In the genomic region with DNA sequence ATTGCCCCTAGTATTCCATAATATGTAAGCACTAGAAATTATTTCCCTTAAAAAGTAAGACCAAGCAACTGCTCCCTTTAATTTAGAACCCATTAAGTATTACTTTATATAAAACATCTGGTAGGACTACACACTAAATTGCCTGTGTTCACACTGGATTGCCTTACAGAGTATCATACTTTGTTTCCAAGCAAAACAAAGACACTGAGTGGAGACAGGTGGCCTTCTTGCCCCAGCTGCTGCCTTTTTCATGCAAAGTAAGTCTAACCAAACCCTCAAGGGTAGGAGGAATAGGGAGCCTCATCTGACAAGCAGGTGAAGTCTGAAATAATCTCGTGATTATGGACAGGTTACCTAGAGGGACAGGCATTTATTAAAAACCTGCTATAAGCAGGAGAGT, we compare ENCODE assay signal across 9 cellular contexts.
DNase-seq lines count a peak whose midpoint lies in the region; ATAC-seq and TF ChIP-seq lines count a peak whose summit lies in the region.
"Had no signal": no experiment of that assay in that cellular context is flagged by ENCODE, and none has a peak within 500 bp of the region (broad histone marks: within the 10 kb centered on the region; RNA-seq: fewer than 3 reads in every experiment).

No MANE protein-coding gene starts in this region.

- TF ChIP-seq CTCF in dorsolateral prefrontal cortex (IDR thresholded peaks at IDR 0.05 in 54 of 56, conservative IDR thresholded peaks at IDR 0.05 in 2 of 56; ENCODE audit: low read depth in 1 of 56, partially characterized antibody in 56 of 56) (no peak), omental fat pad (IDR thresholded peaks at IDR 0.05) (no peak), spleen (IDR thresholded peaks at IDR 0.05 in 8 of 11, conservative IDR thresholded peaks at IDR 0.05 in 3 of 11) (no peak)

- intact Hi-C loops in dorsolateral prefrontal cortex (cut with DNase I) = no loop called here
- intact Hi-C loops in spleen (cut with DNase I; ENCODE audit: low total_unique reads) = no loop called here

- H3K27ac ChIP-seq in dorsolateral prefrontal cortex (peak overlapping the region in 54 of 59 donors; percentile 1 to 95 (median 71)), spleen (no peak overlapping the region)

- no peaks in the 10 kb centered on the region for H3K9me3 ChIP-seq in spleen

- no peaks in the 10 kb centered on the region for H3K36me3 Mint-ChIP-seq in activated T-cell treated with anti-CD3 and anti-CD28 coated beads, Interleukin-2, amount 50 U/mL, for 72 hours (ENCODE audit: insufficient read depth in 2 of 2)

- DNase-seq in NCI-H146 (lab: John Stamatoyannopoulos, UW) (peak; percentile 98), dorsolateral prefrontal cortex (no peak), T-helper 2 cell (no peak), omental fat pad (ENCODE audit: low spot score) (no peak), spleen (no peak)
- DNase-seq in activated T-cell treated with anti-CD3 and anti-CD28 coated beads, Interleukin-2, amount 50 U/mL, for 72 hours = no peak

- H3K4me1 ChIP-seq in spleen = no peaks in the 10 kb centered on the region

- 20 to 36% (median 26%) methylated on average over 1 of the region's 1 CpG for WGBS in spleen, 5 donors

- H3K27me3 ChIP-seq in dorsolateral prefrontal cortex (no peaks in the 10 kb centered on the region), spleen (replicated peaks in 1 of 7) (peaks cover 0 to 36% (median 0%) of the 10 kb centered on the region in 7 donors)

- H3K4me3 ChIP-seq in dorsolateral prefrontal cortex (peak overlapping the region in 1 of 59 donors; percentile 27), spleen (no peak overlapping the region)

- H3K27ac Mint-ChIP-seq in activated T-cell treated with anti-CD3 and anti-CD28 coated beads, Interleukin-2, amount 50 U/mL, for 72 hours = no peak overlapping the region

- ATAC-seq in GM19025 (IDR thresholded peaks at IDR 0.05; ENCODE audit: low read depth, unreplicated experiment) (peak; percentile 86), HG02870 (IDR thresholded peaks at IDR 0.05; ENCODE audit: unreplicated experiment) (peak; percentile 66), omental fat pad (ENCODE audit: low FRiP score) (no peak)
- no peak for ATAC-seq in activated T-cell treated with anti-CD3 and anti-CD28 coated beads, Interleukin-2, amount 50 U/mL, for 72 hours (replicated peaks in 1 of 2)
- ATAC-seq: left lobe of liver had no signal

- peaks cover 15% of the 10 kb centered on the region for H3K27me3 Mint-ChIP-seq in activated T-cell treated with anti-CD3 and anti-CD28 coated beads, Interleukin-2, amount 50 U/mL, for 72 hours (ENCODE audit: low read depth)

- H3K4me3 Mint-ChIP-seq in activated T-cell treated with anti-CD3 and anti-CD28 coated beads, Interleukin-2, amount 50 U/mL, for 72 hours = no peak overlapping the region

- H3K4me1 Mint-ChIP-seq in activated T-cell treated with anti-CD3 and anti-CD28 coated beads, Interleukin-2, amount 50 U/mL, for 72 hours (ENCODE audit: low read depth) = no peaks in the 10 kb centered on the region

- peaks cover 0 to 3% of the 10 kb centered on the region in 2 donors for H3K9me3 Mint-ChIP-seq in activated T-cell treated with anti-CD3 and anti-CD28 coated beads, Interleukin-2, amount 50 U/mL, for 72 hours

- no peak for TF ChIP-seq POLR2A in spleen (IDR thresholded peaks at IDR 0.05)

- H3K36me3 ChIP-seq in spleen = no peaks in the 10 kb centered on the region

Comparison
In these comparisons a context has a peak if more than half of its experiments do, and no peak if none do; other contexts are left out.
1. ATAC-seq: peak in GM19025 (single experiment) and HG02870 (single experiment); none in activated T-cell treated with anti-CD3 and anti-CD28 coated beads, Interleukin-2, amount 50 U/mL, for 72 hours (0 of 2) and omental fat pad (single experiment).
2. H3K27ac ChIP-seq: peak in dorsolateral prefrontal cortex (54 of 59); none in spleen (0 of 8).